Comparison of ENCODE assay signal across 9 cellular contexts in the genomic region with DNA sequence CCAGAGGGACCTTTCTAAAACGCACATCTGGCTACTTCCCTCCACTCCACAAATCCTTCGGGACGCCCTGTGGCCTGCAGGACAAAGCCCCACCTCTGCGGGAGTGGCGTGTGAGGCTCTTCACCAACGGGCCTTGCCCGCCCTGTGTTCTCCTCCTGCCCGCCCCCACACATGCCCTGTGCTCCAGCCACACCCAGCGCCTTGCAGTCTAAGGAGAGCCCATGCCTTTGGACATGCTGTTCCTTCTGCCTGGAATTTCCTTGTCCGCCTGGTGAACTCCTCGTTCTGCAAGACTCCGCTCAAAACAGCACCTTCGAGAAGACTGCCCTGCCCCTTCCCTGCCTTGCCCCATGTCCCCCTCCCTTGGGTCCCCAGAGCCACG. TPM values are rescaled to one million over a fixed set of nuclear protein-coding genes. Genes with fewer than 3 reads are reported as not detected.
DNase-seq lines count a peak whose midpoint lies in the region; ATAC-seq, FAIRE-seq and TF ChIP-seq lines count a peak whose summit lies in the region.
"Had no signal": no experiment of that assay in that cellular context is flagged by ENCODE, and none has a peak within 500 bp of the region (broad histone marks: within the 10 kb centered on the region; RNA-seq: fewer than 3 reads in every experiment).

No MANE protein-coding gene starts in this region.

- H3K79me2 ChIP-seq in H1 (ENCODE audit: control insufficient read depth in 1 of 2, insufficient read depth in 2 of 2, low read length in 2 of 2): peaks cover 4 to 48% of the 10 kb centered on the region in 2 experiments; a peak in 2 of 4 replicates

- TF ChIP-seq RAD21 in IMR-90 (IDR thresholded peaks at IDR 0.05; ENCODE audit: low read length): no peak
- no peak for TF ChIP-seq RAD21 in H1 (IDR thresholded peaks at IDR 0.05 in 1 of 2, conservative IDR thresholded peaks at IDR 0.05 in 1 of 2; ENCODE audit: low read depth in 2 of 2, low read length in 2 of 2)

- CTCF ChIA-PET in IMR-90 (lab: Yijun Ruan, JAX): no interaction called here
- CTCF ChIA-PET in H1 (lab: Charles Lee; ENCODE audit: partially characterized antibody): interaction anchor here (0.9 to 2.0 kb wide), 4 partner anchors 11 to 98 kb away, joined by 3 to 6 read pairs (median 3); no protein-coding TSS in a partner anchor

- no peak for TF ChIP-seq EP300 in H1 (IDR thresholded peaks at IDR 0.05; ENCODE audit: borderline replicate concordance in 1 of 2, low read depth in 2 of 2, low read length in 2 of 2)

- H2BK5ac ChIP-seq in IMR-90 (ENCODE audit: low read depth, low read length, poor library complexity, severe bottlenecking) (no peak overlapping the region), H1 (ENCODE audit: low read depth, low read length) (peak overlapping the region; percentile 55; the same call in 1 of the 2 replicates)

- H3K4me1 ChIP-seq in IMR-90 (ENCODE audit: control insufficient read depth, insufficient read depth, low read length): peaks cover 8% of the 10 kb centered on the region
- H3K4me1 ChIP-seq in H1 (replicated peaks in 1 of 4; ENCODE audit: control insufficient read depth in 3 of 4, insufficient read depth in 4 of 4, low read length in 3 of 4): peaks cover 0 to 3% (median under 1%) of the 10 kb centered on the region in 4 experiments; a peak in 3 of 7 replicates

- H3K27ac ChIP-seq in IMR-90 (ENCODE audit: insufficient read depth, low read length) (no peak overlapping the region), H1 (ENCODE audit: low read depth, low read length) (0 out of 2 replicates have a peak overlapping the region, but pooled peaks have one; percentile 16)
- H3K27ac ChIP-seq: ovary had no signal

- H3K4me2 ChIP-seq in IMR-90 (ENCODE audit: low read depth, low read length) (no peak overlapping the region), H1 (ENCODE audit: insufficient read depth in 1 of 2, low read depth in 2 of 2, low read length in 2 of 2) (no peak overlapping the region)

- H3K56ac ChIP-seq in IMR-90 (ENCODE audit: extremely low read depth, insufficient read depth, low read length) (no peak overlapping the region), H1 (replicated peaks; ENCODE audit: insufficient read length, low read depth, low read length) (no peak overlapping the region)

- H3K4ac ChIP-seq in IMR-90 (ENCODE audit: low read depth, low read length) (no peak overlapping the region), H1 (replicated peaks; ENCODE audit: insufficient read length, low read depth, low read length) (no peak overlapping the region)

- H3K9ac ChIP-seq in IMR-90 (ENCODE audit: low read depth, low read length): no peak overlapping the region
- no peak overlapping the region for H3K9ac ChIP-seq in H1 (replicated peaks in 1 of 4; ENCODE audit: extremely low read depth in 1 of 4, low read depth in 3 of 4, low read length in 3 of 4)

- H4K5ac ChIP-seq in IMR-90 (ENCODE audit: low read depth, low read length): no peak overlapping the region; the same call in 1 of the 2 replicates
- H4K5ac ChIP-seq in H1 (ENCODE audit: insufficient read length, low read depth, low read length): no peak overlapping the region

- H3K18ac ChIP-seq in IMR-90 (ENCODE audit: low read depth, low read length) (no peak overlapping the region), H1 (ENCODE audit: extremely low read depth, low read length) (no peak overlapping the region)

- FAIRE-seq in H1 (lab: Jason Lieb, UNC): no peak

- peaks cover 5% of the 10 kb centered on the region for H3K9me1 ChIP-seq in IMR-90 (ENCODE audit: insufficient read depth, low read length)

- in situ Hi-C loops in IMR-90 (cut with MboI; ENCODE audit: low sequenced_read_pairs): no loop called here

- H4K91ac ChIP-seq in IMR-90 (ENCODE audit: insufficient read depth, low read depth, low read length): no peak overlapping the region
- no peak overlapping the region for H4K91ac ChIP-seq in H1 (replicated peaks; ENCODE audit: insufficient read length, low read length)

- H2BK20ac ChIP-seq in IMR-90 (ENCODE audit: low read depth, low read length): no peak overlapping the region
- no peak overlapping the region for H2BK20ac ChIP-seq in H1 (ENCODE audit: low read length)

- H3K9me3 ChIP-seq in IMR-90 (ENCODE audit: control insufficient read depth, insufficient read depth, low read length) (no peaks in the 10 kb centered on the region; the same call in 1 of the 2 replicates), H1 (ENCODE audit: insufficient read depth in 2 of 2, low read depth in 1 of 2, low read length in 1 of 2) (peaks cover 0 to 1% of the 10 kb centered on the region in 2 experiments; a peak in 1 of 4 replicates)
- H3K9me3 ChIP-seq: ovary had no signal

- no peak for TF ChIP-seq POLR2A in IMR-90 (IDR thresholded peaks at IDR 0.05; ENCODE audit: low read depth, low read length)
- TF ChIP-seq POLR2A in H1 (IDR thresholded peaks at IDR 0.05; ENCODE audit: control extremely low read depth in 1 of 2, low read depth in 2 of 2, low read length in 2 of 2): no peak

- no TSS peak for BruUV-seq in IMR-90 (replicated peaks; lab: Mats Ljungman, UMichigan)

- H3K14ac ChIP-seq in IMR-90 (replicated peaks; ENCODE audit: low read depth, low read length) (no peak overlapping the region), H1 (ENCODE audit: insufficient read length) (no peak overlapping the region)

- H2BK12ac ChIP-seq in H1 (ENCODE audit: low read depth, low read length): no peak overlapping the region

- no peaks in the 10 kb centered on the region for H3K23me2 ChIP-seq in H1 (ENCODE audit: low read depth, low read length)

- no peak overlapping the region for H4K8ac ChIP-seq in IMR-90 (ENCODE audit: low read depth in 2 of 2, low read length in 2 of 2)
- no peak overlapping the region for H4K8ac ChIP-seq in H1 (ENCODE audit: extremely low read depth, insufficient read depth, low read length)

- H2BK15ac ChIP-seq in IMR-90 (ENCODE audit: low read depth, low read length): no peak overlapping the region
- no peak overlapping the region for H2BK15ac ChIP-seq in H1 (ENCODE audit: low read length)

- dilution Hi-C loops in IMR-90 (cut with HindIII; ENCODE audit: low sequenced_read_pairs, unreplicated experiment): no loop called here

- peak overlapping the region; percentile 57 for H2AFZ ChIP-seq in IMR-90 (replicated peaks; ENCODE audit: low read length, poor library complexity)
- H2AFZ ChIP-seq in H1 (ENCODE audit: low read length): no peak overlapping the region

- H3K27me3 ChIP-seq in IMR-90 (ENCODE audit: control insufficient read depth, insufficient read depth, low read length) (no peaks in the 10 kb centered on the region), H1 (replicated peaks in 1 of 4; ENCODE audit: control insufficient read depth in 3 of 4, extremely low read depth in 1 of 4, insufficient read depth in 3 of 4, low read length in 3 of 4) (no peaks in the 10 kb centered on the region)
- H3K27me3 ChIP-seq: ovary had no signal

- peaks cover 96% of the 10 kb centered on the region for H4K20me1 ChIP-seq in IMR-90 (ENCODE audit: insufficient read depth, low read length)
- H4K20me1 ChIP-seq in H1 (replicated peaks in 1 of 2; ENCODE audit: control insufficient read depth in 1 of 2, insufficient read depth in 2 of 2, low read length in 2 of 2): peaks cover 34 to 49% of the 10 kb centered on the region in 2 experiments

- WGBS in IMR-90 (ENCODE audit: extremely low coverage in 2 of 2, insufficient read length in 1 of 2), 2 experiments: 91% methylated on average over 8 of the region's 14 CpGs; no CpG with 5 or more reads in 1 of the 2 experiments
- WGBS in H1 (ENCODE audit: extremely low coverage in 1 of 2, insufficient coverage in 1 of 2, insufficient read length in 1 of 2, insufficient replicate concordance in 2 of 2, low coverage in 1 of 2, low lambda C conversion rate in 2 of 2, missing lambda C conversion rate in 1 of 2), 2 experiments: 95% methylated on average over 11 of the region's 14 CpGs; no CpG with 5 or more reads in 1 of the 2 experiments

- no peak for ATAC-seq in IMR-90 (ENCODE audit: low read depth)
- no peak for ATAC-seq in HG03135 (IDR thresholded peaks at IDR 0.05; ENCODE audit: unreplicated experiment)

- POLR2A ChIA-PET in IMR-90 (lab: Charles Lee; ENCODE audit: unreplicated experiment): no interaction called here
- POLR2A ChIA-PET in H1 (lab: Charles Lee; ENCODE audit: partially characterized antibody): interaction anchor here (0.9 to 6.9 kb wide), 8 partner anchors 8 to 41 kb away, joined by 3 to 140 read pairs (median 5); a partner anchor contains a TSS

- H3K23ac ChIP-seq in IMR-90 (ENCODE audit: low read depth, low read length): no peak overlapping the region
- no peak overlapping the region for H3K23ac ChIP-seq in H1 (ENCODE audit: insufficient read length)

- intact Hi-C loops in IMR-90 (cut with micrococcal nuclease) (no loop called here), posterior vena cava (cut with DNase I) (loop anchor here in 1 of 2 donors (5.0 kb wide), 1 partner anchor 423 kb away; no protein-coding TSS in a partner anchor)

- H3K4me3 ChIP-seq in IMR-90 (ENCODE audit: insufficient read depth, low read depth, low read length) (no peak overlapping the region), H1 (ENCODE audit: extremely low read depth in 1 of 4, insufficient read depth in 2 of 4, low read depth in 3 of 4, low read length in 4 of 4) (no peak overlapping the region)
- H3K4me3 ChIP-seq: ovary had no signal

- peaks cover 24 to 96% of the 10 kb centered on the region in 2 experiments for H3K79me1 ChIP-seq in IMR-90 (ENCODE audit: low read depth in 1 of 2, low read length in 2 of 2)
- peaks cover 5% of the 10 kb centered on the region for H3K79me1 ChIP-seq in H1 (ENCODE audit: low read depth, low read length)

- no peak for DNase-seq in IMR-90
- DNase-seq in H1 (ENCODE audit: low read depth in 1 of 2, low spot score in 2 of 2): no peak
- DNase-seq in posterior vena cava (ENCODE audit: low spot score): peak; percentile 69
- no peak for DNase-seq in cerebellar nuclear complex (lab: John Stamatoyannopoulos, UW)
- no peak for DNase-seq in OCI-M2 (lab: John Stamatoyannopoulos, UW; ENCODE audit: unreplicated experiment)

- H3K36me3 ChIP-seq in IMR-90 (ENCODE audit: control insufficient read depth, insufficient read depth, low read length) (peaks cover 95% of the 10 kb centered on the region), H1 (ENCODE audit: control insufficient read depth in 2 of 4, insufficient read depth in 4 of 4, low read length in 3 of 4) (peaks cover 60 to 91% (median 76%) of the 10 kb centered on the region in 4 experiments)
- H3K36me3 ChIP-seq: ovary had no signal

- H2AK9ac ChIP-seq in IMR-90 (replicated peaks; ENCODE audit: low read depth, low read length, poor library complexity): peak overlapping the region; percentile 16

- H2BK120ac ChIP-seq in IMR-90 (ENCODE audit: low read depth, low read length): no peak overlapping the region
- H2BK120ac ChIP-seq in H1 (replicated peaks; ENCODE audit: low read depth, low read length): no peak overlapping the region

- TF ChIP-seq CTCF in IMR-90 (conservative IDR thresholded peaks at IDR 0.05; ENCODE audit: low read depth, low read length): no peak
- TF ChIP-seq CTCF in H1 (IDR thresholded peaks at IDR 0.05; ENCODE audit: control extremely low read depth in 1 of 3, insufficient read depth in 1 of 3, low read depth in 1 of 3, low read length in 3 of 3): no peak

- H2AK5ac ChIP-seq in IMR-90 (ENCODE audit: low read depth, low read length) (no peak overlapping the region), H1 (ENCODE audit: low read depth, low read length) (no peak overlapping the region)

RNA-seq across cellular contexts. Expression of a gene that starts 7.4 kb away (rescaled TPM):
- total RNA-seq in IMR-90 (2012; rRNA removed): 225 and 5,859 TPM in 2 replicates
- polyA plus RNA-seq in IMR-90 (2012; rRNA removed): 442 and 481 TPM in 2 replicates
- polyA plus RNA-seq in IMR-90 (2012; cell fraction: cytosol; rRNA removed): 442 and 479 TPM in 2 replicates
- polyA plus RNA-seq in IMR-90 (2012; cell fraction: nucleus; rRNA removed; ENCODE audit: low replicate concordance): 142 and 174 TPM in 2 replicates
- 237 and 248 TPM in 2 replicates for total RNA-seq in H1 (2021; fragmentation: NEBNext Ultra II Directional; extraction: Animal tissue kit (Norgen Biotek cat#: 25700))
- 1,357 and 1,702 TPM in 2 replicates for polyA plus RNA-seq in H1 (2011; rRNA removed)
- 705 TPM for polyA plus RNA-seq in H1 (2011; cell fraction: cytosol; rRNA removed)
- 474 TPM for polyA plus RNA-seq in H1 (2011; cell fraction: nucleus; rRNA removed)
- polyA plus RNA-seq in H1 (2012, experiment 1 of 2): 292 to 520 TPM (median 401 TPM) in 4 replicates
- polyA plus RNA-seq in H1 (2012, experiment 2 of 2): 2,300 TPM
- polyA plus RNA-seq in H1 (2013, experiment 1 of 2): 136 TPM
- 134 TPM for polyA plus RNA-seq in H1 (2013, experiment 2 of 2)
- 86.0 and 133 TPM in 2 replicates for polyA minus RNA-seq in H1 (2011; rRNA and poly(A)+ RNA removed)
- 98.0 TPM for polyA minus RNA-seq in H1 (2011; cell fraction: cytosol; rRNA and poly(A)+ RNA removed)
- polyA minus RNA-seq in H1 (2011; cell fraction: nucleus; rRNA and poly(A)+ RNA removed): 84.9 TPM
- 100 to 1,000 TPM; 182 to 196 TPM for total RNA-seq in posterior vena cava

RNA-seq across cellular contexts. Expression of a gene that starts 17.2 kb away (rescaled TPM):
- total RNA-seq in IMR-90 (2012; rRNA removed) (20.3 and 21.1 TPM in 2 replicates), posterior vena cava (100 to 1,000 TPM; 320 to 360 TPM)
- polyA plus RNA-seq in IMR-90 (2012; rRNA removed) (300 and 301 TPM in 2 replicates), H1 (2011; rRNA removed) (300 and 654 TPM in 2 replicates)
- 57.1 and 150 TPM in 2 replicates for polyA plus RNA-seq in IMR-90 (2012; cell fraction: cytosol; rRNA removed)
- 949 and 1,549 TPM in 2 replicates for polyA plus RNA-seq in IMR-90 (2012; cell fraction: nucleus; rRNA removed; ENCODE audit: low replicate concordance)
- total RNA-seq in H1 (2021; fragmentation: NEBNext Ultra II Directional; extraction: Animal tissue kit (Norgen Biotek cat#: 25700)): 563 and 579 TPM in 2 replicates
- polyA plus RNA-seq in H1 (2011; cell fraction: cytosol; rRNA removed): 295 TPM
- polyA plus RNA-seq in H1 (2011; cell fraction: nucleus; rRNA removed): 2,432 TPM
- 719 to 870 TPM (median 834 TPM) in 4 replicates for polyA plus RNA-seq in H1 (2012, experiment 1 of 2)
- polyA plus RNA-seq in H1 (2012, experiment 2 of 2): 118 TPM
- polyA plus RNA-seq in H1 (2013, experiment 1 of 2): 837 TPM
- 754 TPM for polyA plus RNA-seq in H1 (2013, experiment 2 of 2)
- polyA minus RNA-seq in H1 (2011; rRNA and poly(A)+ RNA removed): 129 and 194 TPM in 2 replicates
- polyA minus RNA-seq in H1 (2011; cell fraction: cytosol; rRNA and poly(A)+ RNA removed): 277 TPM
- polyA minus RNA-seq in H1 (2011; cell fraction: nucleus; rRNA and poly(A)+ RNA removed): 360 TPM

RNA-seq across cellular contexts. Expression of a gene that starts 17.7 kb away (rescaled TPM):
- total RNA-seq in IMR-90 (2012; rRNA removed): not detected in 2 replicates
- polyA plus RNA-seq in IMR-90 (2012; rRNA removed): not detected in 2 replicates
- polyA plus RNA-seq in IMR-90 (2012; cell fraction: cytosol; rRNA removed): not detected in 2 replicates
- polyA plus RNA-seq in IMR-90 (2012; cell fraction: nucleus; rRNA removed; ENCODE audit: low replicate concordance): not detected in 2 replicates
- total RNA-seq in H1 (2021; fragmentation: NEBNext Ultra II Directional; extraction: Animal tissue kit (Norgen Biotek cat#: 25700)): not detected in 2 replicates
- polyA plus RNA-seq in H1 (2011; rRNA removed): 0.09 and 0.17 TPM in 2 replicates
- polyA plus RNA-seq in H1 (2011; cell fraction: cytosol; rRNA removed): 0.16 TPM
- polyA plus RNA-seq in H1 (2011; cell fraction: nucleus; rRNA removed): 0.37 TPM
- polyA plus RNA-seq in H1 (2012, experiment 1 of 2): not detected in 4 replicates
- polyA plus RNA-seq in H1 (2012, experiment 2 of 2): 0.13 TPM
- 0.12 TPM for polyA plus RNA-seq in H1 (2013, experiment 1 of 2)
- polyA plus RNA-seq in H1 (2013, experiment 2 of 2): 0.02 TPM
- not detected in 2 replicates for polyA minus RNA-seq in H1 (2011; rRNA and poly(A)+ RNA removed)
- not detected for polyA minus RNA-seq in H1 (2011; cell fraction: cytosol; rRNA and poly(A)+ RNA removed)
- polyA minus RNA-seq in H1 (2011; cell fraction: nucleus; rRNA and poly(A)+ RNA removed): not detected
- not detected for total RNA-seq in posterior vena cava
- total RNA-seq: fibroblast of lung had no signal
- polyA plus RNA-seq: fibroblast of lung, ovary had no signal

RNA-seq across cellular contexts. Expression of a gene that starts 28.6 kb away (rescaled TPM):
- not detected in 2 replicates for total RNA-seq in IMR-90 (2012; rRNA removed)
- polyA plus RNA-seq in IMR-90 (2012; rRNA removed): not detected in 2 replicates
- not detected in 2 replicates for polyA plus RNA-seq in IMR-90 (2012; cell fraction: cytosol; rRNA removed)
- polyA plus RNA-seq in IMR-90 (2012; cell fraction: nucleus; rRNA removed; ENCODE audit: low replicate concordance): not detected in 2 replicates
- not detected in 2 replicates for total RNA-seq in H1 (2021; fragmentation: NEBNext Ultra II Directional; extraction: Animal tissue kit (Norgen Biotek cat#: 25700))
- polyA plus RNA-seq in H1 (2011; rRNA removed): not detected in 2 replicates
- polyA plus RNA-seq in H1 (2011; cell fraction: cytosol; rRNA removed): not detected
- polyA plus RNA-seq in H1 (2011; cell fraction: nucleus; rRNA removed): 0.10 TPM
- not detected in 4 replicates for polyA plus RNA-seq in H1 (2012, experiment 1 of 2)
- not detected for polyA plus RNA-seq in H1 (2012, experiment 2 of 2)
- polyA plus RNA-seq in H1 (2013, experiment 1 of 2): not detected
- polyA plus RNA-seq in H1 (2013, experiment 2 of 2): not detected
- polyA minus RNA-seq in H1 (2011; rRNA and poly(A)+ RNA removed): not detected in 2 replicates
- polyA minus RNA-seq in H1 (2011; cell fraction: cytosol; rRNA and poly(A)+ RNA removed): not detected
- polyA minus RNA-seq in H1 (2011; cell fraction: nucleus; rRNA and poly(A)+ RNA removed): not detected
- not detected for total RNA-seq in posterior vena cava
- total RNA-seq: fibroblast of lung, H4 had no signal
- polyA plus RNA-seq: fibroblast of lung, ovary had no signal

RNA-seq across cellular contexts. Expression of a gene that starts 47.4 kb away (rescaled TPM):
- not detected in 2 replicates for total RNA-seq in IMR-90 (2012; rRNA removed)
- polyA plus RNA-seq in IMR-90 (2012; rRNA removed): 0.21 and 0.47 TPM in 2 replicates
- polyA plus RNA-seq in IMR-90 (2012; cell fraction: cytosol; rRNA removed): 0.26 and 0.41 TPM in 2 replicates
- 0.57 and 0.59 TPM in 2 replicates for polyA plus RNA-seq in IMR-90 (2012; cell fraction: nucleus; rRNA removed; ENCODE audit: low replicate concordance)
- 1.0 and 2.7 TPM in 2 replicates for total RNA-seq in H1 (2021; fragmentation: NEBNext Ultra II Directional; extraction: Animal tissue kit (Norgen Biotek cat#: 25700))
- 0.76 and 1.4 TPM in 2 replicates for polyA plus RNA-seq in H1 (2011; rRNA removed)
- 0.98 TPM for polyA plus RNA-seq in H1 (2011; cell fraction: cytosol; rRNA removed)
- polyA plus RNA-seq in H1 (2011; cell fraction: nucleus; rRNA removed): 3.6 TPM
- 0.54 to 1.2 TPM (median 0.81 TPM) in 3 of 4 replicates, not detected in the other for polyA plus RNA-seq in H1 (2012, experiment 1 of 2)
- 0.51 TPM for polyA plus RNA-seq in H1 (2012, experiment 2 of 2)
- 1.2 TPM for polyA plus RNA-seq in H1 (2013, experiment 1 of 2)
- 0.96 TPM for polyA plus RNA-seq in H1 (2013, experiment 2 of 2)
- polyA minus RNA-seq in H1 (2011; rRNA and poly(A)+ RNA removed): 0.32 TPM in 1 of 2 replicates, not detected in the other
- polyA minus RNA-seq in H1 (2011; cell fraction: cytosol; rRNA and poly(A)+ RNA removed): 1.8 TPM
- polyA minus RNA-seq in H1 (2011; cell fraction: nucleus; rRNA and poly(A)+ RNA removed): 3.7 TPM
- total RNA-seq in posterior vena cava: not detected
- total RNA-seq: H4 had no signal

Comparison
In these comparisons a context has a peak if more than half of its experiments do, and no peak if none do; other contexts are left out.
1. RNA of a gene that starts 17.2 kb away (total RNA-seq): 563 to 579 TPM in H1 and 320 to 360 TPM in posterior vena cava; 20.3 to 21.1 TPM in IMR-90; every median in the first group is over 10 times any median in the second.